Comparison of ENCODE assay signal across 1 cellular context in the genomic region with DNA sequence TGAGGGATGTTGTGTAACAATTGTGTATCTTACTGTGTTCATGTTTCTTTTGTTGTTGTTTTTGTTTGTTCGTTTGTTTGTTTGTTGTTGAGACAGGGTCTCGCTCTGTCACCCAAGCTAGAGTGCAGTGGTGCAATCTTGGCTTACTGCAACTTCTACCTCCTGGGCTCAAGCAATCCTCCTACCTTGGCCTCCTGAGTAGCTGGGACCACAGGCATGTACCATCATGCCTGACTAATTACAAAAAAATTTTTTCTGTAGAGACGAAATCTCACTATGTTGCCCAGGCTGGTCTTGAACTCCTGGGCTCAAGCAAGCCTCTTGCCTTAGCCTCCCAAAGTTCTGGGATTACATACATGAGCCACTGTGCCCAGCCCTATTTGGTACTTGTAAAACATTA. TPM values are rescaled to one million over a fixed set of nuclear protein-coding genes. Genes with fewer than 3 reads are reported as not detected.
"Had no signal": no experiment of that assay in that cellular context is flagged by ENCODE, and none has a peak within 500 bp of the region (broad histone marks: within the 10 kb centered on the region; RNA-seq: fewer than 3 reads in every experiment).

No MANE protein-coding gene starts in this region.

RNA-seq across cellular contexts. Expression of a gene that starts 13.8 kb away (rescaled TPM):
- total RNA-seq: mononuclear cell had no signal
